In genomic region chr10:11218395-11218794, GRCh38 we compare ENCODE assay signal across 14 cellular contexts.
DNase-seq lines count a peak whose midpoint lies in the region; ATAC-seq and TF ChIP-seq lines count a peak whose summit lies in the region.
"Had no signal": no experiment of that assay in that cellular context is flagged by ENCODE, and none has a peak within 500 bp of the region (broad histone marks: within the 10 kb centered on the region; RNA-seq: fewer than 3 reads in every experiment).

No MANE protein-coding gene starts in this region.

- peaks cover 58% of the 10 kb centered on the region for H3K4me1 Mint-ChIP-seq in T-helper 2 cell treated with Interferon-gamma antibody and Interleukin-4, amounts not matched to agents 5 μg/mL and 100 μg/mL, for 36 hours (ENCODE audit: low read depth)
- H3K4me1 Mint-ChIP-seq in central memory CD8-positive, alpha-beta T cell = peaks cover 78% of the 10 kb centered on the region
- peaks cover 98% of the 10 kb centered on the region for H3K4me1 Mint-ChIP-seq in stimulated activated naive CD8-positive, alpha-beta T cell treated with anti-CD3 and anti-CD28 coated beads, Interleukin-15, amount 100 ng/mL, for 72 hours
- peaks cover under 1% of the 10 kb centered on the region for H3K4me1 Mint-ChIP-seq in nephron progenitor cell

- H3K27ac Mint-ChIP-seq in T-helper 2 cell treated with Interferon-gamma antibody and Interleukin-4, amounts not matched to agents 5 μg/mL and 100 μg/mL, for 36 hours = peak overlapping the region; percentile 71
- H3K27ac Mint-ChIP-seq in central memory CD8-positive, alpha-beta T cell (ENCODE audit: low read depth) = peak overlapping the region; percentile 60
- H3K27ac Mint-ChIP-seq in stimulated activated naive CD8-positive, alpha-beta T cell treated with anti-CD3 and anti-CD28 coated beads, Interleukin-15, amount 100 ng/mL, for 72 hours = peak overlapping the region; percentile 77 to 84
- H3K27ac Mint-ChIP-seq in nephron progenitor cell = no peak overlapping the region
- H3K27ac Mint-ChIP-seq: HFFc6, nephron had no signal

- no peaks in the 10 kb centered on the region for H3K27me3 Mint-ChIP-seq in T-helper 2 cell treated with Interferon-gamma antibody and Interleukin-4, amounts not matched to agents 5 μg/mL and 100 μg/mL, for 36 hours (ENCODE audit: low read depth)
- no peaks in the 10 kb centered on the region for H3K27me3 Mint-ChIP-seq in central memory CD8-positive, alpha-beta T cell
- H3K27me3 Mint-ChIP-seq in stimulated activated naive CD8-positive, alpha-beta T cell treated with anti-CD3 and anti-CD28 coated beads, Interleukin-15, amount 100 ng/mL, for 72 hours = no peaks in the 10 kb centered on the region
- H3K27me3 Mint-ChIP-seq in nephron progenitor cell (ENCODE audit: low read depth, poor library complexity) = no peaks in the 10 kb centered on the region

- peak; percentile 48 for DNase-seq in stimulated activated CD4-positive, alpha-beta T cell treated with anti-CD3 and anti-CD28 coated beads, Interleukin-1b, Interleukin-23, amount 100 ng/mL, for 48 hours
- DNase-seq in stimulated activated CD4-positive, alpha-beta T cell treated with anti-CD3 and anti-CD28 coated beads, Interleukin-2, amount 100 ng/mL, for 48 hours = no peak
- peak; percentile 47 for DNase-seq in T-helper 2 cell treated with Interferon-gamma antibody and Interleukin-4, amounts not matched to agents 5 μg/mL and 100 μg/mL, for 36 hours (ENCODE audit: low spot score)
- no peak for DNase-seq in central memory CD8-positive, alpha-beta T cell (ENCODE audit: low spot score in 2 of 2)
- peak in 1 of 2 donors; percentile 64 for DNase-seq in stimulated activated naive CD8-positive, alpha-beta T cell treated with anti-CD3 and anti-CD28 coated beads, Interleukin-15, amount 100 ng/mL, for 72 hours
- no peak for DNase-seq in nephron progenitor cell
- DNase-seq: aorta, Calu3, HFFc6, NCI-H1436, RPMI8226, spleen had no signal

- peak overlapping the region; percentile 26 for H3K4me3 Mint-ChIP-seq in T-helper 2 cell treated with Interferon-gamma antibody and Interleukin-4, amounts not matched to agents 5 μg/mL and 100 μg/mL, for 36 hours
- no peak overlapping the region for H3K4me3 Mint-ChIP-seq in central memory CD8-positive, alpha-beta T cell
- peak overlapping the region; percentile 55 to 70 for H3K4me3 Mint-ChIP-seq in stimulated activated naive CD8-positive, alpha-beta T cell treated with anti-CD3 and anti-CD28 coated beads, Interleukin-15, amount 100 ng/mL, for 72 hours
- H3K4me3 Mint-ChIP-seq in nephron progenitor cell = no peak overlapping the region
- H3K4me3 Mint-ChIP-seq: HFFc6, nephron had no signal

- ATAC-seq in central memory CD8-positive, alpha-beta T cell (replicated peaks; ENCODE audit: extremely low read depth, poor library complexity, severe bottlenecking) = peak; percentile 36
- ATAC-seq in stimulated activated naive CD8-positive, alpha-beta T cell treated with anti-CD3 and anti-CD28 coated beads, Interleukin-15, amount 100 ng/mL, for 72 hours = peak; percentile 95
- ATAC-seq in HG03097 (IDR thresholded peaks at IDR 0.05; ENCODE audit: low FRiP score, unreplicated experiment) = no peak

- H3K36me3 Mint-ChIP-seq in T-helper 2 cell treated with Interferon-gamma antibody and Interleukin-4, amounts not matched to agents 5 μg/mL and 100 μg/mL, for 36 hours (ENCODE audit: low read depth) = peaks cover 77% of the 10 kb centered on the region
- peaks cover 76% of the 10 kb centered on the region for H3K36me3 Mint-ChIP-seq in central memory CD8-positive, alpha-beta T cell (ENCODE audit: insufficient read depth)
- H3K36me3 Mint-ChIP-seq in nephron progenitor cell (ENCODE audit: low read depth) = no peaks in the 10 kb centered on the region

- TF ChIP-seq CTCF in nephron progenitor cell (IDR thresholded peaks at IDR 0.05) = no peak

- H3K9me3 Mint-ChIP-seq in T-helper 2 cell treated with Interferon-gamma antibody and Interleukin-4, amounts not matched to agents 5 μg/mL and 100 μg/mL, for 36 hours = no peaks in the 10 kb centered on the region
- H3K9me3 Mint-ChIP-seq in central memory CD8-positive, alpha-beta T cell = no peaks in the 10 kb centered on the region
- H3K9me3 Mint-ChIP-seq in stimulated activated naive CD8-positive, alpha-beta T cell treated with anti-CD3 and anti-CD28 coated beads, Interleukin-15, amount 100 ng/mL, for 72 hours = no peaks in the 10 kb centered on the region
- H3K9me3 Mint-ChIP-seq in nephron progenitor cell = no peaks in the 10 kb centered on the region
- H3K9me3 Mint-ChIP-seq: nephron had no signal

Comparison
In these comparisons a context has a peak if more than half of its experiments do, and no peak if none do; other contexts are left out.
1. DNase-seq: peak in stimulated activated CD4-positive, alpha-beta T cell treated with anti-CD3 and anti-CD28 coated beads, Interleukin-1b, Interleukin-23, amount 100 ng/mL, for 48 hours (single experiment) and T-helper 2 cell treated with Interferon-gamma antibody and Interleukin-4, amounts not matched to agents 5 μg/mL and 100 μg/mL, for 36 hours (single experiment); none in stimulated activated CD4-positive, alpha-beta T cell treated with anti-CD3 and anti-CD28 coated beads, Interleukin-2, amount 100 ng/mL, for 48 hours (0 of 2), central memory CD8-positive, alpha-beta T cell (0 of 2) and nephron progenitor cell (single experiment).
2. H3K4me3 Mint-ChIP-seq: peak in T-helper 2 cell treated with Interferon-gamma antibody and Interleukin-4, amounts not matched to agents 5 μg/mL and 100 μg/mL, for 36 hours (single experiment) and stimulated activated naive CD8-positive, alpha-beta T cell treated with anti-CD3 and anti-CD28 coated beads, Interleukin-15, amount 100 ng/mL, for 72 hours (2 of 2); none in central memory CD8-positive, alpha-beta T cell (single experiment) and nephron progenitor cell (single experiment).